ENCODE assay signal across 12 cellular contexts in genomic region chr14:77681196-77682157, GRCh38. TPM values are rescaled to one million over a fixed set of nuclear protein-coding genes. Genes with fewer than 3 reads are reported as not detected.
DNase-seq lines count a peak whose midpoint lies in the region; ATAC-seq, FAIRE-seq and TF ChIP-seq lines count a peak whose summit lies in the region.
"Had no signal": no experiment of that assay in that cellular context is flagged by ENCODE, and none has a peak within 500 bp of the region (broad histone marks: within the 10 kb centered on the region; RNA-seq: fewer than 3 reads in every experiment).

No MANE protein-coding gene starts in this region.

- H3K4me1 ChIP-seq in Peyer's patch, result peaks cover 0 to 17% (median 0%) of the 10 kb centered on the region in 4 donors
- peaks cover 4% of the 10 kb centered on the region for H3K4me1 ChIP-seq in fibroblast of lung (ENCODE audit: control insufficient read depth, extremely low read depth, insufficient read depth, low read length)
- peaks cover 5 to 6% of the 10 kb centered on the region in 2 donors for H3K4me1 ChIP-seq in small intestine (ENCODE audit: control insufficient read depth in 2 of 2, insufficient read depth in 1 of 2, low read depth in 1 of 2, low read length in 1 of 2)
- no peaks in the 10 kb centered on the region for H3K4me1 ChIP-seq in uterus
- H3K4me1 ChIP-seq in tibial artery, result peaks cover 0 to 14% (median 0%) of the 10 kb centered on the region in 4 donors
- H3K4me1 ChIP-seq in CD8-positive, alpha-beta T cell (ENCODE audit: insufficient read depth, low read length), result no peaks in the 10 kb centered on the region

- CTCF ChIA-PET in CD8-positive, alpha-beta T cell (lab: Charles Lee), result no interaction called here

- H3K36me3 Mint-ChIP-seq in CD8-positive, alpha-beta T cell, result peaks cover 65% of the 10 kb centered on the region

- no peak overlapping the region for H2AFZ ChIP-seq in fibroblast of lung (ENCODE audit: low read length)

- POLR2A ChIA-PET in CD8-positive, alpha-beta T cell (lab: Charles Lee), result interaction anchor here (1.1 kb wide), 1 partner anchor 10 kb away, joined by 3 read pairs; no protein-coding TSS in a partner anchor

- H3K27ac ChIP-seq in Peyer's patch (peak overlapping the region in 2 of 4 donors; percentile 69 to 85), fibroblast of lung (ENCODE audit: insufficient read depth, low read length) (no peak overlapping the region), small intestine (ENCODE audit: low read depth in 1 of 2, low read length in 1 of 2) (peak overlapping the region; percentile 24 to 59), uterus (no peak overlapping the region), tibial artery (no peak overlapping the region)
- no peak overlapping the region for H3K27ac ChIP-seq in CD8-positive, alpha-beta T cell (ENCODE audit: low read depth, low read length)
- H3K27ac ChIP-seq: suprapubic skin had no signal

- FAIRE-seq in small intestine (lab: Jason Lieb, UNC), result no peak

- TF ChIP-seq CTCF in Peyer's patch (IDR thresholded peaks at IDR 0.05), result no peak
- no peak for TF ChIP-seq CTCF in fibroblast of lung (conservative IDR thresholded peaks at IDR 0.05 in 1 of 2, IDR thresholded peaks at IDR 0.05 in 1 of 2; ENCODE audit: low read depth in 1 of 2, low read length in 2 of 2)
- no peak for TF ChIP-seq CTCF in uterus (IDR thresholded peaks at IDR 0.05)
- TF ChIP-seq CTCF in tibial artery (IDR thresholded peaks at IDR 0.05), result no peak
- no peak for TF ChIP-seq CTCF in CD8-positive, alpha-beta T cell (IDR thresholded peaks at IDR 0.05)

- H3K79me2 ChIP-seq in fibroblast of lung (ENCODE audit: control insufficient read depth, insufficient read depth, low read length), result no peaks in the 10 kb centered on the region

- H3K9me3 Mint-ChIP-seq in CD8-positive, alpha-beta T cell, result no peaks in the 10 kb centered on the region

- H3K9me3 ChIP-seq in Peyer's patch, result no peaks in the 10 kb centered on the region
- no peaks in the 10 kb centered on the region for H3K9me3 ChIP-seq in fibroblast of lung (ENCODE audit: control insufficient read depth, insufficient read depth, low read depth, low read length)
- no peaks in the 10 kb centered on the region for H3K9me3 ChIP-seq in small intestine (ENCODE audit: control insufficient read depth, low read depth)
- H3K9me3 ChIP-seq in uterus, result no peaks in the 10 kb centered on the region
- H3K9me3 ChIP-seq in tibial artery, result no peaks in the 10 kb centered on the region
- no peaks in the 10 kb centered on the region for H3K9me3 ChIP-seq in CD8-positive, alpha-beta T cell (ENCODE audit: low read length)
- H3K9me3 ChIP-seq: suprapubic skin had no signal

- WGBS in small intestine, 3 donors, result 59 to 64% (median 63%) methylated on average over 7 of the region's 7 CpGs

- no peak overlapping the region for H3K4me3 Mint-ChIP-seq in CD8-positive, alpha-beta T cell
- H3K4me3 Mint-ChIP-seq: naive thymus-derived CD4-positive, alpha-beta T cell had no signal

- H3K9ac ChIP-seq in fibroblast of lung (ENCODE audit: insufficient read depth, low read length), result no peak overlapping the region

- ATAC-seq in CD8-positive, alpha-beta T cell, result no peak
- ATAC-seq: naive thymus-derived CD4-positive, alpha-beta T cell had no signal

- peak; percentile 16 for DNase-seq in NCI-H1092 treated with DMSO at 0.1 percent for 48 hours (lab: John Stamatoyannopoulos, UW)
- DNase-seq in NCI-H1092 (lab: John Stamatoyannopoulos, UW), result no peak
- DNase-seq in Peyer's patch, result peak in 2 of 3 donors; percentile 51 to 77
- peak; percentile 15 to 36 for DNase-seq in fibroblast of lung (ENCODE audit: low read depth in 2 of 2)
- DNase-seq in small intestine, result peak; percentile 88
- DNase-seq in uterus, result no peak
- no peak for DNase-seq in tibial artery
- DNase-seq in CD8-positive, alpha-beta T cell, result no peak
- DNase-seq: naive thymus-derived CD4-positive, alpha-beta T cell; NCI-H82; stimulated activated CD4-positive, alpha-beta T cell treated with anti-CD3 and anti-CD28 coated beads, Interleukin-1b, Interleukin-23, amount 100 ng/mL, for 48 hours had no signal

- TF ChIP-seq POLR2A in Peyer's patch (IDR thresholded peaks at IDR 0.05) (no peak), uterus (IDR thresholded peaks at IDR 0.05) (no peak)

- intact Hi-C loops in uterus (cut with DNase I; ENCODE audit: low total_unique reads) (no loop called here), tibial artery (cut with DNase I; ENCODE audit: low total_unique reads) (no loop called here)
- intact Hi-C loops in CD8-positive, alpha-beta T cell (cut with DNase I, micrococcal nuclease), result no loop called here

- no peaks in the 10 kb centered on the region for H3K27me3 Mint-ChIP-seq in CD8-positive, alpha-beta T cell (ENCODE audit: low read depth)
- H3K27me3 Mint-ChIP-seq: naive thymus-derived CD4-positive, alpha-beta T cell had no signal

- no peaks in the 10 kb centered on the region for H4K20me1 ChIP-seq in fibroblast of lung (ENCODE audit: control insufficient read depth, extremely low read depth, insufficient read depth, low read length)

- peaks cover 2% of the 10 kb centered on the region for H3K4me1 Mint-ChIP-seq in CD8-positive, alpha-beta T cell (ENCODE audit: low read depth)

- H3K27ac Mint-ChIP-seq in CD8-positive, alpha-beta T cell, result no peak overlapping the region

- H3K4me3 ChIP-seq in Peyer's patch (no peak overlapping the region), fibroblast of lung (replicated peaks in 1 of 4; ENCODE audit: control extremely low read depth in 1 of 4, insufficient read depth in 1 of 4, low read depth in 3 of 4, low read length in 4 of 4) (no peak overlapping the region), small intestine (ENCODE audit: low read depth in 1 of 2, low read length in 2 of 2) (no peak overlapping the region), uterus (no peak overlapping the region), tibial artery (no peak overlapping the region)
- H3K4me3 ChIP-seq in CD8-positive, alpha-beta T cell (ENCODE audit: low read depth, low read length), result no peak overlapping the region
- H3K4me3 ChIP-seq: suprapubic skin had no signal

- H3K27me3 ChIP-seq in Peyer's patch, result no peaks in the 10 kb centered on the region
- no peaks in the 10 kb centered on the region for H3K27me3 ChIP-seq in fibroblast of lung (ENCODE audit: control insufficient read depth, insufficient read depth, low read length)
- H3K27me3 ChIP-seq in small intestine (ENCODE audit: control insufficient read depth in 2 of 2, insufficient read depth in 2 of 2, low read length in 2 of 2), result no peaks in the 10 kb centered on the region
- H3K27me3 ChIP-seq in uterus, result no peaks in the 10 kb centered on the region
- H3K27me3 ChIP-seq in tibial artery, result no peaks in the 10 kb centered on the region
- H3K27me3 ChIP-seq in CD8-positive, alpha-beta T cell (ENCODE audit: insufficient read depth, low read length), result no peaks in the 10 kb centered on the region
- H3K27me3 ChIP-seq: suprapubic skin had no signal

- peaks cover 0 to 16% (median 0%) of the 10 kb centered on the region in 3 donors for H3K36me3 ChIP-seq in Peyer's patch
- no peaks in the 10 kb centered on the region for H3K36me3 ChIP-seq in fibroblast of lung (ENCODE audit: control insufficient read depth, insufficient read depth, low read length)
- H3K36me3 ChIP-seq in small intestine (ENCODE audit: control insufficient read depth in 2 of 2, insufficient read depth in 2 of 2, low read length in 2 of 2), result peaks cover 0 to 4% of the 10 kb centered on the region in 2 donors
- H3K36me3 ChIP-seq in uterus, result no peaks in the 10 kb centered on the region
- peaks cover 23 to 64% (median 24%) of the 10 kb centered on the region in 3 donors for H3K36me3 ChIP-seq in tibial artery
- no peaks in the 10 kb centered on the region for H3K36me3 ChIP-seq in CD8-positive, alpha-beta T cell (ENCODE audit: insufficient read depth, low read length)

- peak overlapping the region; percentile 1 for H3K4me2 ChIP-seq in fibroblast of lung (ENCODE audit: extremely low read depth, insufficient read depth, low read length)

RNA-seq across cellular contexts. Expression of gene ALKBH1, which starts 26.3 kb away (rescaled TPM):
- total RNA-seq in Peyer's patch (10 to 100 TPM; 12.6 to 15.4 (median 14.2) TPM), fibroblast of lung (11.3 and 12.1 TPM in 2 replicates), uterus (10 to 100 TPM in 3 of 4 donors, 1 to 10 TPM in 1; 5.3 to 36.4 (median 16.7) TPM)
- polyA plus RNA-seq in fibroblast of lung (11.5 and 12.5 TPM in 2 replicates), small intestine (10 to 100 TPM in 1 of 3 donors, 1 to 10 TPM in 2; 5.8 to 11.6 (median 7.5) TPM)
- polyA plus RNA-seq in fibroblast of lung (2012), result 6.6 and 7.5 TPM in 2 replicates
- 7.0 and 9.8 TPM in 2 replicates for polyA minus RNA-seq in fibroblast of lung (ENCODE audit: low replicate concordance)
- 10 to 100 TPM; 10.7 to 11.9 TPM for total RNA-seq in CD8-positive, alpha-beta T cell

RNA-seq across cellular contexts. Expression of gene SLIRP, which starts 26.4 kb away (rescaled TPM):
- total RNA-seq in Peyer's patch (100 to 1,000 TPM in 2 of 4 donors, 10 to 100 TPM in 2; 40.4 to 162 (median 107) TPM), fibroblast of lung (117 TPM in 2 replicates), uterus (100 to 1,000 TPM in 2 of 4 donors, 10 to 100 TPM in 2; 72.9 to 258 (median 90.9) TPM)
- polyA plus RNA-seq in fibroblast of lung (155 and 213 TPM in 2 replicates), small intestine (100 to 1,000 TPM; 425 to 497 (median 434) TPM)
- 237 and 288 TPM in 2 replicates for polyA plus RNA-seq in fibroblast of lung (2012)
- 42.8 TPM in 1 of 2 replicates, not detected in the other for polyA minus RNA-seq in fibroblast of lung (ENCODE audit: low replicate concordance)
- total RNA-seq in CD8-positive, alpha-beta T cell, result 10 to 100 TPM; 58.2 TPM

Comparison
In these comparisons a context has a peak if more than half of its experiments do, and no peak if none do; other contexts are left out.
1. DNase-seq: peak in NCI-H1092 treated with DMSO at 0.1 percent for 48 hours (single experiment), Peyer's patch (2 of 3), fibroblast of lung (2 of 2) and small intestine (single experiment); none in NCI-H1092 (single experiment), uterus (0 of 2), tibial artery (0 of 2) and CD8-positive, alpha-beta T cell (0 of 7).
2. H3K27ac ChIP-seq: peak in small intestine (2 of 2); none in fibroblast of lung (single experiment), uterus (0 of 2), tibial artery (0 of 2) and CD8-positive, alpha-beta T cell (single experiment).